In genomic region chr6:166942393-166943168, GRCh38 we compare ENCODE assay signal across 11 cellular contexts.
DNase-seq lines count a peak whose midpoint lies in the region; ATAC-seq and TF ChIP-seq lines count a peak whose summit lies in the region.
"Had no signal": no experiment of that assay in that cellular context is flagged by ENCODE, and none has a peak within 500 bp of the region (broad histone marks: within the 10 kb centered on the region; RNA-seq: fewer than 3 reads in every experiment).

No MANE protein-coding gene starts in this region.

- no peak for TF ChIP-seq CTCF in choroid plexus epithelial cell (conservative IDR thresholded peaks at IDR 0.05; ENCODE audit: low read depth, low read length)

- DNase-seq in HUDEP-2 (lab: John Stamatoyannopoulos, UW; ENCODE audit: unreplicated experiment in 76 of 76) (peak in 70 of 76 experiments; percentile 24 to 81 (median 53)), choroid plexus epithelial cell (ENCODE audit: low read depth) (peak; percentile 23), pons (ENCODE audit: low spot score) (no peak), LoVo (ENCODE audit: low spot score) (no peak), SW 1271 (lab: John Stamatoyannopoulos, UW) (no peak)
- peak; percentile 40 for DNase-seq in activated CD4-positive, alpha-beta T cell treated with anti-CD3 and anti-CD28 coated beads for 1 hour
- DNase-seq in stimulated activated CD4-positive, alpha-beta T cell treated with anti-CD3 and anti-CD28 coated beads, Interleukin-15, amount 100 ng/mL, for 24 hours: peak; percentile 76
- DNase-seq: Calu3, NCI-H526 treated with DMSO at 0.1 percent for 48 hours, pancreas had no signal

- no peak overlapping the region for H3K4me3 ChIP-seq in choroid plexus epithelial cell (ENCODE audit: low read depth, low read length)
- H3K4me3 ChIP-seq: pancreas had no signal

- no peak for ATAC-seq in GM19455 (IDR thresholded peaks at IDR 0.05; ENCODE audit: unreplicated experiment)

Comparison
In these comparisons a context has a peak if more than half of its experiments do, and no peak if none do; other contexts are left out.
1. DNase-seq: peak in HUDEP-2 (70 of 76), activated CD4-positive, alpha-beta T cell treated with anti-CD3 and anti-CD28 coated beads for 1 hour (single experiment), choroid plexus epithelial cell (single experiment) and stimulated activated CD4-positive, alpha-beta T cell treated with anti-CD3 and anti-CD28 coated beads, Interleukin-15, amount 100 ng/mL, for 24 hours (single experiment); none in pons (single experiment), LoVo (single experiment) and SW 1271 (0 of 2).